In the genomic region with DNA sequence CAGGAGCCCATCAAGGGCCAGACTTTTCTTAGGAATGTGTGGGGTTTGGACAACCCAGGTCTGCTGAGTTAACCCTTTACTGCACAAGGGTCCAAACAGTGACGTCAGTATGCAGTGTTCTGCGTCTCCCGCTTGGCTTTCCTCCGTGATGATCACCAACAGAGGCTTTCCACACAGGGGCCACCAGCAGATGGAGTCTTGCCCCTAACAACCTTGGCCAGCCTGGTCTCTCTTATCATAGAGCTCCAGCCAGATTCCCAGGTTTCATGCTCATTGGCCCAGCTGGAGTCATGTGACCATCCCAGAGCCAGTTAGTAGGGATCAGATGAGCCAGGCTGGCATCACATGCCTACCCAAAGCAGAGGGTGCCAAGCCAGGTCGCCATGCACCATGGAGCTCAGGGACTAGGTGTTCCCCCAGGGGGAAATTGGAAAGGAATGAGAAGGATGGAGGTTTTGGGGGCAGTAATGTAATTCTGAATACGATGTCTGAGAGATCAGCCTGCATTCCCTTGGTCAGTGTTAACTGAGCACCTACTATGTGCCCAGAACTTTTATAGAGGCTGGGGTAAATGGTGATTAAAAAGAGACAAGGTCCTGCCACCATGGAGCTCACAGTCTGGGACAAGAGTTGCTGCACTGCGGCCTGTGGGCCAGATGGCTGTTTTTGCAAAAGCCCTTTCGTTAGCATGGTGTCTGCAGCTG, we compare ENCODE assay signal across 19 cellular contexts.
DNase-seq lines count a peak whose midpoint lies in the region; ATAC-seq and TF ChIP-seq lines count a peak whose summit lies in the region.
"Had no signal": no experiment of that assay in that cellular context is flagged by ENCODE, and none has a peak within 500 bp of the region (broad histone marks: within the 10 kb centered on the region; RNA-seq: fewer than 3 reads in every experiment).

No MANE protein-coding gene starts in this region.

- TF ChIP-seq CTCF in sigmoid colon (IDR thresholded peaks at IDR 0.05) = no peak

- H3K36me3 ChIP-seq in sigmoid colon = no peaks in the 10 kb centered on the region
- H3K36me3 ChIP-seq: breast epithelium had no signal

- no peak overlapping the region for H3K4me3 ChIP-seq in sigmoid colon
- H3K4me3 ChIP-seq: breast epithelium, testis had no signal

- H3K9me3 ChIP-seq in sigmoid colon = no peaks in the 10 kb centered on the region
- H3K9me3 ChIP-seq: breast epithelium, testis had no signal

- H3K27me3 ChIP-seq in sigmoid colon = peaks cover 0 to 22% (median 0%) of the 10 kb centered on the region in 3 donors
- H3K27me3 ChIP-seq: breast epithelium, testis had no signal

- intact Hi-C loops in left ventricle myocardium superior (cut with micrococcal nuclease) = no loop called here
- intact Hi-C loops in cardiac septum (cut with DNase I) = no loop called here
- intact Hi-C loops in sigmoid colon (cut with DNase I) = no loop called here

- DNase-seq in left ventricle myocardium superior = no peak
- no peak for DNase-seq in cardiac septum (ENCODE audit: low spot score)
- DNase-seq in M059J (ENCODE audit: low read depth) = peak; percentile 9
- peak; percentile 43 for DNase-seq in dermis blood vessel endothelial cell
- no peak for DNase-seq in NCI-H1417 treated with DMSO at 0.1 percent for 48 hours (lab: John Stamatoyannopoulos, UW)
- no peak for DNase-seq in sigmoid colon
- no peak for DNase-seq in NCI-H2081 (lab: John Stamatoyannopoulos, UW)
- DNase-seq: activated CD4-positive, alpha-beta T cell treated with anti-CD3 and anti-CD28 coated beads, Interleukin-2, amount 50 U/mL, for 1 hour; activated gamma-delta T cell; CD8-positive, alpha-beta T cell; cortex of kidney; KG1; NCI-H1092; NCI-H2171; SHP77 treated with DMSO at 0.1 percent for 48 hours; stimulated activated naive B cell treated with anti-CD40 and anti-IgM and Interleukin-4, amounts not matched to agents 10 μg/mL and 1 μg/mL and 100 μg/mL, for 72 hours; testis had no signal

- no peaks in the 10 kb centered on the region for H3K4me1 ChIP-seq in sigmoid colon
- H3K4me1 ChIP-seq: breast epithelium had no signal

- 86 to 90% methylated on average over 8 of the region's 8 CpGs for WGBS in sigmoid colon, 2 donors

- H3K27ac ChIP-seq in sigmoid colon = no peak overlapping the region
- H3K27ac ChIP-seq: breast epithelium, testis had no signal

- no peak for TF ChIP-seq EP300 in sigmoid colon (IDR thresholded peaks at IDR 0.05)

- peak; percentile 29 for ATAC-seq in left ventricle myocardium superior
- no peak for ATAC-seq in HG03280 (IDR thresholded peaks at IDR 0.05; ENCODE audit: unreplicated experiment)
- ATAC-seq: CD8-positive, alpha-beta T cell; stimulated activated naive B cell treated with anti-CD40 and anti-IgM and Interleukin-4, amounts not matched to agents 10 μg/mL and 1 μg/mL and 100 μg/mL, for 72 hours had no signal

- TF ChIP-seq POLR2A in sigmoid colon (IDR thresholded peaks at IDR 0.05) = no peak

Comparison
In these comparisons a context has a peak if more than half of its experiments do, and no peak if none do; other contexts are left out.
1. DNase-seq: peak in M059J (single experiment) and dermis blood vessel endothelial cell (single experiment); none in left ventricle myocardium superior (single experiment), cardiac septum (single experiment), NCI-H1417 treated with DMSO at 0.1 percent for 48 hours (single experiment), sigmoid colon (single experiment) and NCI-H2081 (0 of 2).